Comparison of ENCODE assay signal across 9 cellular contexts in the genomic region with DNA sequence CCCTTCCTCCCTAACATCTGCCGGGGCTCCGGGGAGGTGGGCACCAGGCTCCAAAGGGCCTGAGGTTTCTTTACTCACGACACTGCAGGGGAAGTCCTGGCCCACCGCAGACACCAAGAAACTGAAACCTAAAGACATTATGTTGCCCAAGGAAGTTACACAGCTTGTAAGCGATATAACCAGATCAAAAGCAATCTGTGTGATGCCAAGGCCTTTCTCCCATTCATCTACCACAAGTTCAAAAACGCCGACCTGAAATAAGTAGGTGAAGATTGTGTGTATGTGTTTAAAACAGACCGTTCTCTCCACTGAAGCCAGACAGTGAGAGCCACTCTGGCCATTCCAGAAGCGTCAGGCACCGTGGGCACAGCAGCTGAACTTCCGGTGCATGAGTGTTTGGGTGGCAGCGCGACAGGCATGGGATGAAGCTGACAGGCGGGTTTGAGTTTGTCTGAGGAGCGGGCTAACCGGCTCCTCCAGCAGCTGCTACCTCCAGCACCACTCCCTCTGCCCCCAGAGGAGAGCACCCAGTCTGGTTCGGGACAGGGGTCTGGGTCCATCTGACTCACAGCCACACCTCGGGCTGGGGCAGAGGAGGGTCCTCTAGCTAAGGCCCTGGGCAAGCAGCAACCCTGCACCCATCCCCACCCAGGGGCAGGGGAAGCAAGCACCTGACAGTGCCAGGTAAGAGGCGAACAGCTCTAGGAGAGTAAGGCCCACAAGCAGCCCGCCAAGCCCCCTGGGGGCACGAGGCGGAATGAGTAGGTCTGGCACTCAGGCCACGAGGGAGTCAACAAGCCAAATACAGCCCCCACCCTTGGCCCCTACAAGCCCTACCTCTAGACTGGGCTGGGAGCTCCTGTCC.
DNase-seq lines count a peak whose midpoint lies in the region; ATAC-seq and TF ChIP-seq lines count a peak whose summit lies in the region.
"Had no signal": no experiment of that assay in that cellular context is flagged by ENCODE, and none has a peak within 500 bp of the region (broad histone marks: within the 10 kb centered on the region; RNA-seq: fewer than 3 reads in every experiment).

No MANE protein-coding gene starts in this region.

- H3K9me3 ChIP-seq in iPS-18c (ENCODE audit: control insufficient read depth, insufficient read depth, low read length) = no peaks in the 10 kb centered on the region
- H3K9me3 ChIP-seq: adrenal gland had no signal

- ATAC-seq in HG02938 (IDR thresholded peaks at IDR 0.05; ENCODE audit: unreplicated experiment) = peak; percentile 1
- ATAC-seq in HG03025 (IDR thresholded peaks at IDR 0.05; ENCODE audit: low FRiP score, unreplicated experiment) = no peak

- peak; percentile 28 for TF ChIP-seq CTCF in GM12865 (IDR thresholded peaks at IDR 0.05; ENCODE audit: insufficient read depth, low read depth, low read length, missing control alignments)

- DNase-seq in GM12865 (ENCODE audit: low read depth) (peak; percentile 86), OCI-M1 (lab: John Stamatoyannopoulos, UW) (peak; percentile 11), HCEC 1CT (no peak)
- DNase-seq in activated naive CD4-positive, alpha-beta T cell treated with Interleukin-2 at 50 U/mL for 16 hours = peak; percentile 78
- DNase-seq in stimulated activated CD4-positive, alpha-beta T cell treated with anti-CD3 and anti-CD28 coated beads, Interleukin-2, amount 100 ng/mL, for 4 hours (ENCODE audit: low read depth) = peak; percentile 59

- H3K4me3 ChIP-seq in GM12865 (ENCODE audit: low read depth, low read length) = peak overlapping the region; percentile 61
- 0 out of 2 replicates have a peak overlapping the region, but pooled peaks have one; percentile 69 for H3K4me3 ChIP-seq in iPS-18c (ENCODE audit: insufficient read depth, low read depth, low read length)
